In genomic region chr14:100285021-100285912, GRCh38 we compare ENCODE assay signal across 8 cellular contexts. TPM values are rescaled to one million over a fixed set of nuclear protein-coding genes. Genes with fewer than 3 reads are reported as not detected.
DNase-seq lines count a peak whose midpoint lies in the region; ATAC-seq, FAIRE-seq and TF ChIP-seq lines count a peak whose summit lies in the region.

No MANE protein-coding gene starts in this region.

- H4K8ac ChIP-seq in trophoblast cell (ENCODE audit: low read depth, low read length), result peak overlapping the region; percentile 99

- FAIRE-seq in RCC 7860 (lab: Jason Lieb, UNC), result no peak

- H3K27me3 Mint-ChIP-seq in glutamatergic neuron (ENCODE audit: unreplicated experiment), result peaks cover 18% of the 10 kb centered on the region

- no peak overlapping the region for H2BK12ac ChIP-seq in trophoblast cell (ENCODE audit: low read length)

- H2BK5ac ChIP-seq in trophoblast cell (ENCODE audit: low read depth, low read length, poor library complexity), result peak overlapping the region; percentile 94

- WGBS in trophoblast cell (ENCODE audit: extremely low coverage, insufficient coverage, insufficient read length), result no CpG with 5 or more reads among the region's 82 CpGs
- WGBS in upper lobe of left lung, 2 donors, result 1% methylated on average over 19 to 44 of the region's 82 CpGs

- H3K36me3 Mint-ChIP-seq in glutamatergic neuron (ENCODE audit: unreplicated experiment), result no peaks in the 10 kb centered on the region

- TF ChIP-seq POLR2A in upper lobe of left lung (IDR thresholded peaks at IDR 0.05), result peak in 3 of 4 donors; percentile 23 to 72 (median 42)

- H3K36me3 ChIP-seq in trophoblast cell (ENCODE audit: control insufficient read depth in 1 of 2, insufficient read depth in 2 of 2, low read length in 2 of 2) (peaks cover 4 to 9% of the 10 kb centered on the region in 2 experiments), upper lobe of left lung (peaks cover 0 to 8% (median 2%) of the 10 kb centered on the region in 4 donors)

- H3K27me3 ChIP-seq in trophoblast cell (ENCODE audit: insufficient read depth, low read length), result no peaks in the 10 kb centered on the region
- H3K27me3 ChIP-seq in upper lobe of left lung, result no peaks in the 10 kb centered on the region

- peak; percentile 63 for DNase-seq in Caki2 (ENCODE audit: low read depth)
- peak; percentile 7 for DNase-seq in RCC 7860 (ENCODE audit: low spot score)
- DNase-seq in activated gamma-delta T cell treated with anti-CD3 and anti-CD28 coated beads, Interleukin-2, amount 50 U/mL, for 16 hours (ENCODE audit: low read depth), result peak; percentile 65
- DNase-seq in glutamatergic neuron, result peak; percentile 83
- DNase-seq in trophoblast cell, result peak; percentile 30 to 78
- DNase-seq in upper lobe of left lung, result peak; percentile 74 to 97

- H3K27ac ChIP-seq in trophoblast cell (ENCODE audit: low read depth, low read length), result peak overlapping the region; percentile 44
- peak overlapping the region; percentile 86 to 95 (median 90) for H3K27ac ChIP-seq in upper lobe of left lung

- H2AK5ac ChIP-seq in trophoblast cell (ENCODE audit: low read length), result peak overlapping the region; percentile 75

- peak overlapping the region; percentile 91 for H2BK120ac ChIP-seq in trophoblast cell (ENCODE audit: insufficient read depth, low read length, poor library complexity)

- H3K79me2 ChIP-seq in trophoblast cell (ENCODE audit: control insufficient read depth, insufficient read depth, low read length, poor library complexity), result peaks cover 4% of the 10 kb centered on the region

- H3K4me3 Mint-ChIP-seq in glutamatergic neuron (ENCODE audit: unreplicated experiment), result no peak overlapping the region

- H3K27ac Mint-ChIP-seq in glutamatergic neuron (ENCODE audit: unreplicated experiment), result no peak overlapping the region

- H3K4me1 ChIP-seq in trophoblast cell (ENCODE audit: control insufficient read depth in 1 of 2, insufficient read depth in 2 of 2, low read length in 2 of 2), result peaks cover 19 to 34% of the 10 kb centered on the region in 2 experiments
- H3K4me1 ChIP-seq in upper lobe of left lung, result peaks cover 22 to 46% (median 38%) of the 10 kb centered on the region in 4 donors

- peak overlapping the region; percentile 99 for H3K18ac ChIP-seq in trophoblast cell (ENCODE audit: low read length)

- H3K9ac ChIP-seq in trophoblast cell (ENCODE audit: low read length), result peak overlapping the region; percentile 93

- in situ Hi-C loops in Caki2 (cut with HindIII; ENCODE audit: low pct_unique_long_range_greater_than_20kb, low sequenced_read_pairs), result no loop called here

- H4K12ac ChIP-seq in trophoblast cell (ENCODE audit: low read depth, low read length), result peak overlapping the region; percentile 98

- H2AFZ ChIP-seq in trophoblast cell (ENCODE audit: insufficient read depth, low read length, poor library complexity), result peak overlapping the region; percentile 97

- no peak for TF ChIP-seq EP300 in upper lobe of left lung (IDR thresholded peaks at IDR 0.05)

- H3K14ac ChIP-seq in trophoblast cell (ENCODE audit: low read length), result peak overlapping the region; percentile 97

- peak overlapping the region; percentile 88 for H3K4ac ChIP-seq in trophoblast cell (ENCODE audit: low read depth, low read length)

- peak overlapping the region; percentile 98 for H4K91ac ChIP-seq in trophoblast cell (ENCODE audit: low read depth, low read length)

- peaks cover 26% of the 10 kb centered on the region for H3K4me1 Mint-ChIP-seq in glutamatergic neuron (ENCODE audit: low read depth, unreplicated experiment)

- peaks cover 2% of the 10 kb centered on the region for H3K9me3 ChIP-seq in trophoblast cell (ENCODE audit: insufficient read depth, low read depth, low read length)
- H3K9me3 ChIP-seq in upper lobe of left lung, result no peaks in the 10 kb centered on the region

- peaks cover 7% of the 10 kb centered on the region for H3K9me3 Mint-ChIP-seq in glutamatergic neuron (ENCODE audit: unreplicated experiment)

- peak; percentile 95 for TF ChIP-seq CTCF in glutamatergic neuron (IDR thresholded peaks at IDR 0.05; ENCODE audit: partially characterized antibody, unreplicated experiment)
- peak; percentile 87 to 97 (median 92) for TF ChIP-seq CTCF in upper lobe of left lung (IDR thresholded peaks at IDR 0.05)

- H3K4me3 ChIP-seq in trophoblast cell (ENCODE audit: low read depth, low read length) (peak overlapping the region; percentile 83), upper lobe of left lung (peak overlapping the region; percentile 59 to 78 (median 70))

- ATAC-seq in GM19328 (IDR thresholded peaks at IDR 0.05; ENCODE audit: unreplicated experiment) (peak; percentile 81), HG03460 (IDR thresholded peaks at IDR 0.05; ENCODE audit: unreplicated experiment) (peak; percentile 74), upper lobe of left lung (ENCODE audit: low FRiP score in 2 of 2) (peak; percentile 84 to 96)

- H3K79me1 ChIP-seq in trophoblast cell (ENCODE audit: low read length), result peaks cover 8% of the 10 kb centered on the region

- peak overlapping the region; percentile 91 for H3K4me2 ChIP-seq in trophoblast cell (ENCODE audit: low read length)

- no peak overlapping the region for H3K23ac ChIP-seq in trophoblast cell (ENCODE audit: low read length)

RNA-seq across cellular contexts. Expression of gene SLC25A29, which starts 21.0 kb away (rescaled TPM):
- total RNA-seq in Caki2 (2014; rRNA removed; shearing (Covaris generic); ENCODE audit: low replicate concordance), result 33.6 and 46.0 TPM in 2 replicates
- 409 TPM for total RNA-seq in glutamatergic neuron (ENCODE audit: unreplicated experiment)
- polyA plus RNA-seq in trophoblast cell (2013), result 21.2 and 21.7 TPM in 2 replicates
- total RNA-seq in upper lobe of left lung, result 100 to 1,000 TPM in 2 of 6 donors, 10 to 100 TPM in 4; 81.5 to 275 (median 96.6) TPM

RNA-seq across cellular contexts. Expression of gene SLC25A47, which starts 37.9 kb away (rescaled TPM):
- total RNA-seq in Caki2 (2014; rRNA removed; shearing (Covaris generic); ENCODE audit: low replicate concordance), result not detected in 2 replicates
- total RNA-seq in glutamatergic neuron (ENCODE audit: unreplicated experiment), result not detected
- polyA plus RNA-seq in trophoblast cell (2013), result 0.05 and 0.17 TPM in 2 replicates
- total RNA-seq in upper lobe of left lung, result not detected

RNA-seq across cellular contexts. Expression of gene YY1, which starts 46.3 kb away (rescaled TPM):
- total RNA-seq in Caki2 (2014; rRNA removed; shearing (Covaris generic); ENCODE audit: low replicate concordance), result 44.4 and 54.2 TPM in 2 replicates
- total RNA-seq in glutamatergic neuron (ENCODE audit: unreplicated experiment) (60.6 TPM), upper lobe of left lung (10 to 100 TPM; 35.6 to 70.4 (median 52.4) TPM)
- polyA plus RNA-seq in trophoblast cell (2013), result 88.5 and 92.7 TPM in 2 replicates

Comparison
In these comparisons a context has a peak if more than half of its experiments do, and no peak if none do; other contexts are left out.
1. Peak in every context shown above with its lines: DNase-seq, ATAC-seq, H3K4me3 ChIP-seq and H3K27ac ChIP-seq.
2. DNase-seq: peak in every context shown above with its lines; median percentile 86 in upper lobe of left lung; 83 in glutamatergic neuron; 65 in activated gamma-delta T cell treated with anti-CD3 and anti-CD28 coated beads, Interleukin-2, amount 50 U/mL, for 16 hours; 63 in Caki2; 54 in trophoblast cell; 7 in RCC 7860.